In the genomic region with DNA sequence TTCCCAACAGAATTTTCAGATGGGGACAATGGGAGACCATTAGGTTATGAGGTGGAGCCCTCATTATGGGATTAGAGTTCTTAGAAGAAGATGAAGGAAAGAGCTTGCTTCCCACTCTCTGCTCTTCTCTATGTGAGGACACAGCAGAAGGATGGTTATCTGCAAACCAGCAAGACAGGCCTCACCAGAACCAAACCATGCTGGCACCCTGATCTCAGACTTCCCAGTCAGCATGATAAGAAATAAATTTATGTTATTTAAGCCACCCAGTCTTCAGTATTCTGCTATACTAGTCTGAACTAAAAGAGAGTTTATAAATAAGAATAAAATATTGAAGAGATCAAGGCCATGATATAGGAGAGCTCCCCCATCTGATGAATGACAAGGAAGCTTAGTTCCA, we compare ENCODE assay signal across 38 cellular contexts.
"Had no signal": no experiment of that assay in that cellular context is flagged by ENCODE, and none has a peak within 500 bp of the region (broad histone marks: within the 10 kb centered on the region; RNA-seq: fewer than 3 reads in every experiment).

No MANE protein-coding gene starts in this region.

- H3K27ac Mint-ChIP-seq: activated naive CD4-positive, alpha-beta T cell treated with anti-CD3 and anti-CD28 coated beads for 36 hours; activated naive CD4-positive, alpha-beta T cell treated with anti-CD3 and anti-CD28 coated beads, Interleukin-2, amount 10 ng/mL, durations not matched to agents 7 days and 5 days; activated naive CD4-positive, alpha-beta T cell treated with anti-CD3 and anti-CD28 coated beads, Interleukin-2, amount 50 U/mL, for 24 hours; activated naive CD4-positive, alpha-beta T cell treated with anti-CD3 and anti-CD28 coated beads, Interleukin-2, amount 50 U/mL, for 72 hours; activated naive CD8-positive, alpha-beta T cell; activated naive CD8-positive, alpha-beta T cell treated with anti-CD3 and anti-CD28 coated beads for 36 hours; activated naive CD8-positive, alpha-beta T cell treated with anti-CD3 and anti-CD28 coated beads, Interleukin-2, amount 10 ng/mL, durations not matched to agents 7 days and 5 days; activated naive CD8-positive, alpha-beta T cell treated with anti-CD3 and anti-CD28 coated beads, Interleukin-2, amount 50 U/mL, for 24 hours; activated T-cell treated with anti-CD3 and anti-CD28 coated beads, Interleukin-2, amount 50 U/mL, for 24 hours; activated T-cell treated with anti-CD3 and anti-CD28 coated beads, Interleukin-2, amount 50 U/mL, for 72 hours; activated T-helper 1 cell treated with anti-CD3 and anti-CD28 coated beads, Interleukin-12 subunit alpha, Interleukin-12 subunit beta, Interleukin-2, Interleukin-4 antibody, amounts not matched to agents 30 ng/mL and 10 ng/mL and 1 ng/mL, durations not matched to agents 14 hours and 24 hours and 36 hours; activated T-helper 17 cell treated with anti-CD3 and anti-CD28 coated beads, Interleukin-2, amount 50 U/mL, for 72 hours; activated T-helper 2 cell treated with anti-CD3 and anti-CD28 coated beads, Interferon-gamma antibody, Interleukin-2, Interleukin-4, amounts not matched to agents 10 μg/mL and 5 μg/mL and 100 μg/mL, durations not matched to agents 14 hours and 24 hours and 36 hours had no signal

- H3K4me1 Mint-ChIP-seq: activated naive CD4-positive, alpha-beta T cell treated with anti-CD3 and anti-CD28 coated beads, Interleukin-2, amount 10 ng/mL, durations not matched to agents 7 days and 5 days; activated naive CD4-positive, alpha-beta T cell treated with anti-CD3 and anti-CD28 coated beads, Interleukin-2, amount 50 U/mL, for 24 hours; activated naive CD8-positive, alpha-beta T cell treated with anti-CD3 and anti-CD28 coated beads for 36 hours; activated naive CD8-positive, alpha-beta T cell treated with anti-CD3 and anti-CD28 coated beads, Interleukin-2, amount 10 ng/mL, durations not matched to agents 7 days and 5 days; activated naive CD8-positive, alpha-beta T cell treated with anti-CD3 and anti-CD28 coated beads, Interleukin-2, amount 50 U/mL, for 24 hours; activated T-helper 17 cell treated with anti-CD3 and anti-CD28 coated beads, Interleukin-2, amount 50 U/mL, for 72 hours; central memory CD8-positive, alpha-beta T cell had no signal

- H3K9me3 Mint-ChIP-seq: activated naive CD8-positive, alpha-beta T cell treated with anti-CD3 and anti-CD28 coated beads, Interleukin-2, amount 10 ng/mL, durations not matched to agents 7 days and 5 days; brain had no signal

- H3K4me1 ChIP-seq: ascending aorta, body of pancreas had no signal

- H3K36me3 Mint-ChIP-seq: activated naive CD4-positive, alpha-beta T cell treated with anti-CD3 and anti-CD28 coated beads, Interleukin-2, amount 10 ng/mL, durations not matched to agents 7 days and 5 days; activated naive CD4-positive, alpha-beta T cell treated with anti-CD3 and anti-CD28 coated beads, Interleukin-2, amount 50 U/mL, for 24 hours; activated naive CD8-positive, alpha-beta T cell; activated naive CD8-positive, alpha-beta T cell treated with anti-CD3 and anti-CD28 coated beads for 36 hours; activated naive CD8-positive, alpha-beta T cell treated with anti-CD3 and anti-CD28 coated beads, Interleukin-2, amount 10 ng/mL, durations not matched to agents 7 days and 5 days; brain had no signal

- H3K27me3 Mint-ChIP-seq: activated naive CD4-positive, alpha-beta T cell treated with anti-CD3 and anti-CD28 coated beads, Interleukin-2, amount 10 ng/mL, durations not matched to agents 7 days and 5 days; activated naive CD8-positive, alpha-beta T cell; activated naive CD8-positive, alpha-beta T cell treated with anti-CD3 and anti-CD28 coated beads for 36 hours; activated naive CD8-positive, alpha-beta T cell treated with anti-CD3 and anti-CD28 coated beads, Interleukin-2, amount 10 ng/mL, durations not matched to agents 7 days and 5 days; activated naive CD8-positive, alpha-beta T cell treated with anti-CD3 and anti-CD28 coated beads, Interleukin-2, amount 50 U/mL, for 24 hours; activated T-cell treated with anti-CD3 and anti-CD28 coated beads, Interleukin-2, amount 50 U/mL, for 24 hours; activated T-helper 17 cell treated with anti-CD3 and anti-CD28 coated beads, Interleukin-2, amount 50 U/mL, for 72 hours; brain; central memory CD8-positive, alpha-beta T cell had no signal

- DNase-seq: activated effector memory CD4-positive, alpha-beta T cell treated with anti-CD3 and anti-CD28 coated beads, Interleukin-2, amount 50 U/mL, for 16 hours; activated effector memory CD4-positive, alpha-beta T cell treated with Interleukin-2 at 50 U/mL for 16 hours; activated gamma-delta T cell; activated gamma-delta T cell treated with Interleukin-2 at 50 U/mL for 16 hours; activated naive CD4-positive, alpha-beta T cell; activated naive CD4-positive, alpha-beta T cell treated with anti-CD3 and anti-CD28 coated beads for 36 hours; activated naive CD4-positive, alpha-beta T cell treated with anti-CD3 and anti-CD28 coated beads, Interleukin-2, amount 10 ng/mL, durations not matched to agents 7 days and 5 days; activated naive CD4-positive, alpha-beta T cell treated with anti-CD3 and anti-CD28 coated beads, Interleukin-2, amount 50 U/mL, for 16 hours; activated naive CD4-positive, alpha-beta T cell treated with Interleukin-2 at 50 U/mL for 16 hours; activated naive CD8-positive, alpha-beta T cell treated with anti-CD3 and anti-CD28 coated beads for 36 hours; activated naive CD8-positive, alpha-beta T cell treated with anti-CD3 and anti-CD28 coated beads, Interleukin-2, amount 10 ng/mL, durations not matched to agents 7 days and 5 days; activated naive CD8-positive, alpha-beta T cell treated with anti-CD3 and anti-CD28 coated beads, Interleukin-2, amount 50 U/mL, for 24 hours; activated T-cell treated with anti-CD3 and anti-CD28 coated beads for 4 hours; activated T-cell treated with anti-CD3 and anti-CD28 coated beads, Interleukin-2, amount 50 U/mL, for 1 hour; activated T-cell treated with anti-CD3 and anti-CD28 coated beads, Interleukin-2, amount 50 U/mL, for 24 hours; activated T-cell treated with anti-CD3 and anti-CD28 coated beads, Interleukin-2, amount 50 U/mL, for 4 hours; activated T-cell treated with anti-CD3 and anti-CD28 coated beads, Interleukin-2, amount 50 U/mL, for 48 hours; activated T-cell treated with anti-CD3 and anti-CD28 coated beads, Interleukin-2, amount 50 U/mL, for 72 hours; adrenal gland; amniotic stem cell; amygdala; anterior cingulate cortex; aorta; body of pancreas; brain microvascular endothelial cell; caudate nucleus; central memory CD4-positive, alpha-beta T cell; cerebellar nuclear complex had no signal

- H3K4me3 ChIP-seq: adrenal gland, ascending aorta, body of pancreas, cardiac muscle cell had no signal

- H3K27ac ChIP-seq: ascending aorta, body of pancreas, brain microvascular endothelial cell, cardiac muscle cell had no signal

- ATAC-seq: activated naive CD4-positive, alpha-beta T cell treated with anti-CD3 and anti-CD28 coated beads, Interleukin-2, amount 50 U/mL, for 72 hours; activated naive CD8-positive, alpha-beta T cell treated with anti-CD3 and anti-CD28 coated beads, Interleukin-2, amount 50 U/mL, for 24 hours; activated T-cell treated with anti-CD3 and anti-CD28 coated beads, Interleukin-2, amount 50 U/mL, for 4 hours; activated T-cell treated with anti-CD3 and anti-CD28 coated beads, Interleukin-2, amount 50 U/mL, for 72 hours; activated T-helper 17 cell treated with anti-CD3 and anti-CD28 coated beads, Interleukin-2, amount 50 U/mL, for 72 hours; body of pancreas had no signal

- H3K4me3 Mint-ChIP-seq: activated naive CD4-positive, alpha-beta T cell treated with anti-CD3 and anti-CD28 coated beads for 36 hours; activated naive CD4-positive, alpha-beta T cell treated with anti-CD3 and anti-CD28 coated beads, Interleukin-2, amount 10 ng/mL, durations not matched to agents 7 days and 5 days; activated naive CD4-positive, alpha-beta T cell treated with anti-CD3 and anti-CD28 coated beads, Interleukin-2, amount 50 U/mL, for 24 hours; activated naive CD8-positive, alpha-beta T cell; activated naive CD8-positive, alpha-beta T cell treated with anti-CD3 and anti-CD28 coated beads for 36 hours; activated naive CD8-positive, alpha-beta T cell treated with anti-CD3 and anti-CD28 coated beads, Interleukin-2, amount 10 ng/mL, durations not matched to agents 7 days and 5 days; activated naive CD8-positive, alpha-beta T cell treated with anti-CD3 and anti-CD28 coated beads, Interleukin-2, amount 50 U/mL, for 24 hours; activated T-cell treated with anti-CD3 and anti-CD28 coated beads, Interleukin-2, amount 50 U/mL, for 24 hours; activated T-cell treated with anti-CD3 and anti-CD28 coated beads, Interleukin-2, amount 50 U/mL, for 4 hours; activated T-cell treated with anti-CD3 and anti-CD28 coated beads, Interleukin-2, amount 50 U/mL, for 72 hours; activated T-helper 1 cell treated with anti-CD3 and anti-CD28 coated beads, Interleukin-12 subunit alpha, Interleukin-12 subunit beta, Interleukin-2, Interleukin-4 antibody, amounts not matched to agents 30 ng/mL and 10 ng/mL and 1 ng/mL, durations not matched to agents 14 hours and 24 hours and 36 hours; activated T-helper 17 cell treated with anti-CD3 and anti-CD28 coated beads, Interleukin-2, amount 50 U/mL, for 72 hours; brain; central memory CD8-positive, alpha-beta T cell had no signal

- H3K27me3 ChIP-seq: adrenal gland, ascending aorta, body of pancreas, brain microvascular endothelial cell, cardiac muscle cell had no signal

- H3K36me3 ChIP-seq: adrenal gland, ascending aorta, brain microvascular endothelial cell, cardiac muscle cell had no signal

- H3K9me3 ChIP-seq: adrenal gland, ascending aorta, body of pancreas had no signal
